8 cellular contexts compared by ENCODE assay signal in genomic region chr1:1157426-1157913, GRCh38. TPM values are rescaled to one million over a fixed set of nuclear protein-coding genes. Genes with fewer than 3 reads are reported as not detected.
DNase-seq lines count a peak whose midpoint lies in the region; ATAC-seq and TF ChIP-seq lines count a peak whose summit lies in the region.

No MANE protein-coding gene starts in this region.

- H3K4me1 Mint-ChIP-seq in T-cell (peaks cover 0 to 6% (median 4%) of the 10 kb centered on the region in 3 donors), progenitor cell of endocrine pancreas (ENCODE audit: low read depth) (peaks cover 1% of the 10 kb centered on the region)

- H3K9me3 ChIP-seq in left ventricle myocardium inferior (replicated peaks): no peaks in the 10 kb centered on the region
- no peaks in the 10 kb centered on the region for H3K9me3 ChIP-seq in aorta (ENCODE audit: control insufficient read depth, low read length)

- H3K27ac Mint-ChIP-seq in T-cell (peak overlapping the region; percentile 76 to 79), progenitor cell of endocrine pancreas (peak overlapping the region; percentile 76)

- intact Hi-C loops in left ventricle myocardium inferior (cut with micrococcal nuclease): no loop called here
- intact Hi-C loops in aorta (cut with DNase I): no loop called here

- WGBS in aorta, 2 donors: 0 to 1% methylated on average over 17 to 29 of the region's 29 CpGs

- H3K36me3 ChIP-seq in left ventricle myocardium inferior (no peaks in the 10 kb centered on the region), aorta (ENCODE audit: control insufficient read depth in 1 of 2, insufficient read depth in 2 of 2, low read length in 1 of 2) (no peaks in the 10 kb centered on the region)

- peak overlapping the region; percentile 93 for H3K4me3 ChIP-seq in GM12865 (ENCODE audit: low read depth, low read length)
- peak overlapping the region; percentile 35 for H3K4me3 ChIP-seq in HL-60 (replicated peaks; ENCODE audit: insufficient read depth, low read length)
- peak overlapping the region; percentile 81 for H3K4me3 ChIP-seq in left ventricle myocardium inferior
- H3K4me3 ChIP-seq in aorta (ENCODE audit: low read length in 2 of 2): peak overlapping the region; percentile 35 to 91

- H3K36me3 Mint-ChIP-seq in T-cell (no peaks in the 10 kb centered on the region), progenitor cell of endocrine pancreas (ENCODE audit: insufficient read depth) (peaks cover 6% of the 10 kb centered on the region)

- ATAC-seq in T-cell (replicated peaks in 1 of 4) (peak; percentile 71 to 74 (median 72)), aorta (ENCODE audit: low FRiP score) (peak; percentile 90), GM18870 (IDR thresholded peaks at IDR 0.05; ENCODE audit: unreplicated experiment) (no peak)

- DNase-seq in GM12865 (ENCODE audit: low read depth): peak; percentile 86
- peak; percentile 66 to 76 for DNase-seq in HL-60 (ENCODE audit: low read depth in 1 of 2, low spot score in 1 of 2)
- DNase-seq in T-cell: peak in 31 of 34 experiments; percentile 16 to 62 (median 36)
- peak in 54 of 56 donors; percentile 9 to 80 (median 58) for DNase-seq in amygdala (lab: John Stamatoyannopoulos, UW)
- peak; percentile 90 for DNase-seq in left ventricle myocardium inferior
- no peak for DNase-seq in progenitor cell of endocrine pancreas (ENCODE audit: low spot score, unreplicated experiment)
- peak; percentile 90 to 94 for DNase-seq in aorta

- POLR2A ChIA-PET in T-cell (lab: Charles Lee): interaction anchor here in 1 of 2 donors (0.5 kb wide), 1 partner anchor 9 kb away, joined by 3 read pairs; no protein-coding TSS in a partner anchor

- peak overlapping the region; percentile 81 for H3K27ac ChIP-seq in HL-60 (replicated peaks)
- peak overlapping the region; percentile 98 for H3K27ac ChIP-seq in left ventricle myocardium inferior (replicated peaks)
- H3K27ac ChIP-seq in aorta (ENCODE audit: low read depth in 1 of 2, low read length in 2 of 2): peak overlapping the region in 1 of 2 donors; percentile 78

- CTCF ChIA-PET in T-cell (lab: Charles Lee): interaction anchor here in 1 of 2 donors (0.5 kb wide), 1 partner anchor 104 kb away, joined by 3 read pairs; no protein-coding TSS in a partner anchor

- H3K9me3 Mint-ChIP-seq in T-cell (peaks cover 10 to 20% (median 15%) of the 10 kb centered on the region in 3 donors), progenitor cell of endocrine pancreas (ENCODE audit: low read depth) (peaks cover 14% of the 10 kb centered on the region)

- H3K27me3 ChIP-seq in HL-60 (ENCODE audit: insufficient read depth, poor library complexity, severe bottlenecking) (no peaks in the 10 kb centered on the region), left ventricle myocardium inferior (ENCODE audit: low read depth) (peaks cover 25% of the 10 kb centered on the region), aorta (ENCODE audit: control insufficient read depth in 1 of 2, insufficient read depth in 2 of 2, low read length in 1 of 2) (no peaks in the 10 kb centered on the region)

- H3K4me3 Mint-ChIP-seq in T-cell: peak overlapping the region; percentile 71 to 78 (median 74)
- H3K4me3 Mint-ChIP-seq in progenitor cell of endocrine pancreas (ENCODE audit: low read depth): peak overlapping the region; percentile 56

- TF ChIP-seq CTCF in GM12865 (IDR thresholded peaks at IDR 0.05; ENCODE audit: insufficient read depth, low read depth, low read length, missing control alignments): no peak
- no peak for TF ChIP-seq CTCF in HL-60 (IDR thresholded peaks at IDR 0.05; ENCODE audit: insufficient read depth, low read length)
- TF ChIP-seq CTCF in left ventricle myocardium inferior (IDR thresholded peaks at IDR 0.05; ENCODE audit: borderline replicate concordance): no peak
- no peak for TF ChIP-seq CTCF in progenitor cell of endocrine pancreas (IDR thresholded peaks at IDR 0.05; ENCODE audit: unreplicated experiment)

- H3K4me1 ChIP-seq in left ventricle myocardium inferior (peaks cover 15% of the 10 kb centered on the region), aorta (ENCODE audit: control insufficient read depth in 1 of 2, insufficient read depth in 2 of 2, low read length in 2 of 2) (no peaks in the 10 kb centered on the region)

- H3K27me3 Mint-ChIP-seq in T-cell: no peaks in the 10 kb centered on the region
- H3K27me3 Mint-ChIP-seq in progenitor cell of endocrine pancreas: peaks cover 6% of the 10 kb centered on the region

RNA-seq across cellular contexts. Expression of gene TTLL10, which starts 16.2 kb away (rescaled TPM):
- total RNA-seq in T-cell (1 to 10 TPM in 1 of 5 donors, under 1 TPM in 3, not detected in 1; 0.26 to 1.0 (median 0.47) TPM), left ventricle myocardium inferior (not detected), progenitor cell of endocrine pancreas (5.0 and 5.5 TPM in 2 replicates), aorta (under 1 TPM in 1 of 2 donors, not detected in 1; 0.15 TPM)
- polyA plus RNA-seq in aorta: not detected

RNA-seq across cellular contexts. Expression of gene C1orf159, which starts 41.6 kb away (rescaled TPM):
- total RNA-seq in T-cell: 10 to 100 TPM; 20.4 to 37.7 (median 22.5) TPM
- total RNA-seq in left ventricle myocardium inferior: 3.8 TPM
- total RNA-seq in progenitor cell of endocrine pancreas: 21.3 and 23.2 TPM in 2 replicates
- 10 to 100 TPM in 1 of 2 donors, 1 to 10 TPM in 1; 9.3 to 13.6 TPM for total RNA-seq in aorta
- polyA plus RNA-seq in aorta: 10 to 100 TPM in 1 of 2 donors, 1 to 10 TPM in 1; 4.0 to 35.4 TPM

RNA-seq across cellular contexts. Expression of gene TNFRSF18, which starts 48.9 kb away (rescaled TPM):
- total RNA-seq in T-cell (10 to 100 TPM in 4 of 5 donors, 1 to 10 TPM in 1; 6.4 to 20.5 (median 13.3) TPM), left ventricle myocardium inferior (not detected), progenitor cell of endocrine pancreas (0.48 TPM in 1 of 2 replicates, not detected in the other), aorta (1 to 10 TPM; 1.0 to 1.1 TPM)
- polyA plus RNA-seq in aorta: 1 to 10 TPM in 1 of 2 donors, not detected in 1; 1.3 TPM

RNA-seq across cellular contexts. Expression of gene TNFRSF4, which starts 56.5 kb away (rescaled TPM):
- total RNA-seq in T-cell (10 to 100 TPM; 15.1 to 35.4 (median 17.8) TPM), left ventricle myocardium inferior (2.2 TPM), progenitor cell of endocrine pancreas (0.33 and 0.38 TPM in 2 replicates), aorta (1 to 10 TPM; 1.6 to 3.5 TPM)
- 1 to 10 TPM in 1 of 2 donors, not detected in 1; 1.0 TPM for polyA plus RNA-seq in aorta

Comparison
In these comparisons a context has a peak if more than half of its experiments do, and no peak if none do; other contexts are left out.
1. H3K4me3 ChIP-seq: peak in every context shown above with its lines; median percentile 93 in GM12865; 81 in left ventricle myocardium inferior; 63 in aorta; 35 in HL-60.